In genomic region chr11:134503104-134503503, GRCh38 we compare ENCODE assay signal across 15 cellular contexts.
"Had no signal": no experiment of that assay in that cellular context is flagged by ENCODE, and none has a peak within 500 bp of the region (broad histone marks: within the 10 kb centered on the region; RNA-seq: fewer than 3 reads in every experiment).

No MANE protein-coding gene starts in this region.

- H3K4me3 ChIP-seq: left lung, tibial nerve, vagina had no signal

- FAIRE-seq: frontal cortex had no signal

- H3K4me3 Mint-ChIP-seq: activated naive CD8-positive, alpha-beta T cell; brain; natural killer cell had no signal

- DNase-seq: activated CD4-positive, CD25-positive, alpha-beta regulatory T cell treated with anti-CD3 and anti-CD28 coated beads, Interleukin-2, amount 50 U/mL, for 72 hours; effector memory CD4-positive, alpha-beta T cell; natural killer cell; nucleus accumbens; retina; stimulated activated CD4-positive, alpha-beta T cell treated with anti-CD3 and anti-CD28 coated beads, Interleukin-4, amount 100 ng/mL, for 24 hours; stimulated activated naive CD4-positive, alpha-beta T cell; substantia nigra had no signal

- ATAC-seq: left lung, natural killer cell had no signal

- H3K36me3 Mint-ChIP-seq: activated naive CD8-positive, alpha-beta T cell; brain; natural killer cell had no signal

- H3K36me3 ChIP-seq: left lung, tibial nerve, vagina had no signal

- H3K9me3 ChIP-seq: left lung, tibial nerve, vagina had no signal

- H3K27ac Mint-ChIP-seq: activated naive CD8-positive, alpha-beta T cell; natural killer cell had no signal

- H3K27ac ChIP-seq: epithelial cell of prostate, left lung, tibial nerve, vagina had no signal

- H3K9me3 Mint-ChIP-seq: natural killer cell had no signal

- H3K27me3 ChIP-seq: vagina had no signal

- H3K4me1 ChIP-seq: left lung, tibial nerve, vagina had no signal
